Comparison of ENCODE assay signal across 8 cellular contexts in genomic region chr3:17233398-17233800, GRCh38.
DNase-seq lines count a peak whose midpoint lies in the region; ATAC-seq and TF ChIP-seq lines count a peak whose summit lies in the region.

No MANE protein-coding gene starts in this region.

- H3K4me1 Mint-ChIP-seq in natural killer cell, result peaks cover 0 to 9% of the 10 kb centered on the region in 2 donors

- ATAC-seq in GM18907 (IDR thresholded peaks at IDR 0.05; ENCODE audit: unreplicated experiment) (peak; percentile 88), HG03064 (IDR thresholded peaks at IDR 0.05; ENCODE audit: low read depth, unreplicated experiment) (peak; percentile 83), esophagus mucosa (peak; percentile 87), natural killer cell (peak; percentile 88 to 100 (median 99))
- ATAC-seq in activated CD4-positive, CD25-positive, alpha-beta regulatory T cell treated with anti-CD3 and anti-CD28 coated beads, Interleukin-2, amount 50 U/mL, for 24 hours, result peak; percentile 100

- H3K27me3 Mint-ChIP-seq in natural killer cell (ENCODE audit: low read depth in 2 of 2), result no peaks in the 10 kb centered on the region

- no peaks in the 10 kb centered on the region for H3K36me3 Mint-ChIP-seq in natural killer cell

- intact Hi-C loops in natural killer cell (cut with micrococcal nuclease), result loop anchor here (1.0 to 10.0 kb wide), 3 partner anchors 404 to 969 kb away; partner anchors contain the start of genes DPH3 and OXNAD1

- H3K9me3 Mint-ChIP-seq in natural killer cell, result no peaks in the 10 kb centered on the region

- DNase-seq in COR-L47 (lab: John Stamatoyannopoulos, UW) (peak; percentile 6), NCI-H2171 treated with DMSO at 0.1 percent for 48 hours (lab: John Stamatoyannopoulos, UW) (peak; percentile 75), natural killer cell (no peak), islet precursor cell (no peak)

- H3K27ac Mint-ChIP-seq in natural killer cell, result no peak overlapping the region

- H3K4me3 Mint-ChIP-seq in natural killer cell, result no peak overlapping the region

- TF ChIP-seq CTCF in natural killer cell (IDR thresholded peaks at IDR 0.05), result peak; percentile 86

Comparison
In these comparisons a context has a peak if more than half of its experiments do, and no peak if none do; other contexts are left out.
1. DNase-seq: peak in COR-L47 (single experiment) and NCI-H2171 treated with DMSO at 0.1 percent for 48 hours (single experiment); none in natural killer cell (single experiment) and islet precursor cell (single experiment).
2. Peak in every context shown above with its lines, with median percentiles within 50 percentile points of each other: ATAC-seq.